Comparison of ENCODE assay signal across 33 cellular contexts in the genomic region with DNA sequence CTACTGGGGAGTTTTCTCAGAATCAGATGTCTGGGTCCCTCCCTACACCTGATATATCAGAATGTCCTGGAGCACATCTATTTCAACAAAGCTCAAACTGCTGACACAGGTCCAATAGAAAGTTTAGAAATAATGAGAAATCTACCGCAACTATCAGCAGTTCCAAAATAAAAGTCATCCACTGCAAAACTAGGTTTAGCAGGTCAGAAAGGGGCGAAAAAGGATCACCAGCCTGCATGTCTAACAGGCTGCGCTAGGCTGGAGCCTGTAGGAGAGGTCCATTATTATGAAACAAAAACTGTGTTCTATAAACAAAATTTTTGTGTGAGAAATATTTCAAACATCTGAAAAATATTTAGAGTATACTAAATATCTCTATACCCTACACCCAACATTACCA.
DNase-seq lines count a peak whose midpoint lies in the region; ATAC-seq and TF ChIP-seq lines count a peak whose summit lies in the region.
"Had no signal": no experiment of that assay in that cellular context is flagged by ENCODE, and none has a peak within 500 bp of the region (broad histone marks: within the 10 kb centered on the region; RNA-seq: fewer than 3 reads in every experiment).

No MANE protein-coding gene starts in this region.

- no peak for DNase-seq in CD4-positive, CD25-positive, alpha-beta regulatory T cell
- no peak for DNase-seq in CD8-positive, alpha-beta memory T cell
- DNase-seq in adipocyte (ENCODE audit: low read depth) (peak; percentile 21), activated T-cell treated with anti-CD3 and anti-CD28 coated beads for 4 hours (no peak)
- no peak for DNase-seq in activated CD8-positive, alpha-beta T cell treated with anti-CD3 and anti-CD28 coated beads, Interleukin-2, amount 10 ng/mL, durations not matched to agents 7 days and 5 days
- DNase-seq: activated CD4-positive, alpha-beta T cell treated with anti-CD3 and anti-CD28 coated beads for 4 hours; activated T-cell treated with anti-CD3 and anti-CD28 coated beads, Interleukin-2, amount 50 U/mL, for 4 hours; body of pancreas; DND-41; endodermal cell; foreskin keratinocyte; GF-D8; GOT3; heart left ventricle; HFFc6; KG1; kidney; left ventricle myocardium superior; MM.1S; NCI-H1417 treated with DMSO at 0.1 percent for 48 hours; NCI-H2081; NCI-H526 treated with DMSO at 0.1 percent for 48 hours; PC-3; stimulated activated naive B cell treated with anti-CD40 and anti-IgM and Interleukin-4, amounts not matched to agents 10 μg/mL and 1 μg/mL and 100 μg/mL, for 72 hours; substantia nigra; upper lobe of left lung had no signal

- peak overlapping the region in 3 of 4 donors; percentile 51 to 78 (median 73) for H3K4me3 Mint-ChIP-seq in CD4-positive, CD25-positive, alpha-beta regulatory T cell
- peak overlapping the region in 2 of 7 donors; percentile 1 to 70 for H3K4me3 Mint-ChIP-seq in CD8-positive, alpha-beta memory T cell
- peak overlapping the region; percentile 42 to 72 (median 43) for H3K4me3 Mint-ChIP-seq in nephron
- H3K4me3 Mint-ChIP-seq in activated CD8-positive, alpha-beta T cell treated with anti-CD3 and anti-CD28 coated beads, Interleukin-2, amount 10 ng/mL, durations not matched to agents 7 days and 5 days = no peak overlapping the region
- H3K4me3 Mint-ChIP-seq: dendritic cell treated with granulocyte-macrophage colony-stimulating factor and Interleukin-4, amounts not matched to agents 40 ng/mL and 50 ng/mL, for 4 days; endodermal cell; HFFc6; stimulated activated naive B cell treated with anti-CD40 and anti-IgM and Interleukin-4, amounts not matched to agents 10 μg/mL and 1 μg/mL and 100 μg/mL, for 72 hours had no signal

- TF ChIP-seq CTCF in nephron (IDR thresholded peaks at IDR 0.05; ENCODE audit: unreplicated experiment in 3 of 3) = no peak

- H3K36me3 Mint-ChIP-seq in CD4-positive, CD25-positive, alpha-beta regulatory T cell = no peaks in the 10 kb centered on the region
- H3K36me3 Mint-ChIP-seq in CD8-positive, alpha-beta memory T cell = peaks cover 0 to 11% (median 0%) of the 10 kb centered on the region in 3 donors
- H3K36me3 Mint-ChIP-seq in nephron (ENCODE audit: low read depth) = no peaks in the 10 kb centered on the region
- H3K36me3 Mint-ChIP-seq in activated CD8-positive, alpha-beta T cell treated with anti-CD3 and anti-CD28 coated beads, Interleukin-2, amount 10 ng/mL, durations not matched to agents 7 days and 5 days (ENCODE audit: low read depth) = peaks cover 7% of the 10 kb centered on the region
- H3K36me3 Mint-ChIP-seq: stimulated activated naive B cell treated with anti-CD40 and anti-IgM and Interleukin-4, amounts not matched to agents 10 μg/mL and 1 μg/mL and 100 μg/mL, for 72 hours had no signal

- peak overlapping the region in 2 of 3 donors; percentile 10 to 17 for H3K27ac Mint-ChIP-seq in CD4-positive, CD25-positive, alpha-beta regulatory T cell
- peak overlapping the region in 6 of 8 donors; percentile 21 to 82 (median 48) for H3K27ac Mint-ChIP-seq in CD8-positive, alpha-beta memory T cell
- H3K27ac Mint-ChIP-seq in nephron = no peak overlapping the region
- no peak overlapping the region for H3K27ac Mint-ChIP-seq in activated CD8-positive, alpha-beta T cell treated with anti-CD3 and anti-CD28 coated beads, Interleukin-2, amount 10 ng/mL, durations not matched to agents 7 days and 5 days
- H3K27ac Mint-ChIP-seq: dendritic cell treated with granulocyte-macrophage colony-stimulating factor and Interleukin-4, amounts not matched to agents 40 ng/mL and 50 ng/mL, for 4 days; endodermal cell; HFFc6; stimulated activated naive B cell treated with anti-CD40 and anti-IgM and Interleukin-4, amounts not matched to agents 10 μg/mL and 1 μg/mL and 100 μg/mL, for 72 hours had no signal

- no peak overlapping the region for H3K4me3 ChIP-seq in CD4-positive, CD25-positive, alpha-beta regulatory T cell (ENCODE audit: low read depth, low read length)
- no peak overlapping the region for H3K4me3 ChIP-seq in CD8-positive, alpha-beta memory T cell (ENCODE audit: low read length)
- no peak overlapping the region for H3K4me3 ChIP-seq in adipocyte (ENCODE audit: low read length)
- H3K4me3 ChIP-seq: adrenal gland, body of pancreas, heart left ventricle, SK-N-MC, upper lobe of left lung had no signal

- H3K9me3 Mint-ChIP-seq in CD4-positive, CD25-positive, alpha-beta regulatory T cell = no peaks in the 10 kb centered on the region
- H3K9me3 Mint-ChIP-seq in CD8-positive, alpha-beta memory T cell = no peaks in the 10 kb centered on the region
- H3K9me3 Mint-ChIP-seq in nephron = no peaks in the 10 kb centered on the region
- H3K9me3 Mint-ChIP-seq in activated CD8-positive, alpha-beta T cell treated with anti-CD3 and anti-CD28 coated beads, Interleukin-2, amount 10 ng/mL, durations not matched to agents 7 days and 5 days (ENCODE audit: insufficient read depth) = no peaks in the 10 kb centered on the region
- H3K9me3 Mint-ChIP-seq: activated T-cell treated with anti-CD3 and anti-CD28 coated beads, Interleukin-2, amount 50 U/mL, for 4 hours; dendritic cell treated with granulocyte-macrophage colony-stimulating factor and Interleukin-4, amounts not matched to agents 40 ng/mL and 50 ng/mL, for 4 days; endodermal cell; HFFc6; stimulated activated naive B cell treated with anti-CD40 and anti-IgM and Interleukin-4, amounts not matched to agents 10 μg/mL and 1 μg/mL and 100 μg/mL, for 72 hours had no signal

- no peaks in the 10 kb centered on the region for H3K36me3 ChIP-seq in CD4-positive, CD25-positive, alpha-beta regulatory T cell (ENCODE audit: control insufficient read depth, insufficient read depth, low read length)
- H3K36me3 ChIP-seq in CD8-positive, alpha-beta memory T cell (ENCODE audit: insufficient read depth, low read length) = no peaks in the 10 kb centered on the region
- H3K36me3 ChIP-seq in adipocyte (ENCODE audit: control insufficient read depth, insufficient read depth, low read length, severe bottlenecking) = no peaks in the 10 kb centered on the region
- H3K36me3 ChIP-seq: adrenal gland, upper lobe of left lung had no signal

- POLR2A ChIA-PET in CD8-positive, alpha-beta memory T cell (lab: Charles Lee) = no interaction called here
- POLR2A ChIA-PET in activated CD8-positive, alpha-beta T cell treated with anti-CD3 and anti-CD28 coated beads, Interleukin-2, amount 10 ng/mL, durations not matched to agents 7 days and 5 days (lab: Charles Lee) = interaction anchor here (5.0 kb wide), 1 partner anchor 14 kb away, joined by 44 read pairs; no protein-coding TSS in a partner anchor

- no peaks in the 10 kb centered on the region for H3K27me3 ChIP-seq in CD4-positive, CD25-positive, alpha-beta regulatory T cell (ENCODE audit: control insufficient read depth, insufficient read depth, low read length)
- no peaks in the 10 kb centered on the region for H3K27me3 ChIP-seq in CD8-positive, alpha-beta memory T cell (ENCODE audit: insufficient read depth, low read length, poor library complexity, severe bottlenecking)
- H3K27me3 ChIP-seq in adipocyte (replicated peaks; ENCODE audit: control insufficient read depth, insufficient read depth, low read length) = no peaks in the 10 kb centered on the region
- H3K27me3 ChIP-seq: adrenal gland, body of pancreas, foreskin keratinocyte, heart left ventricle, upper lobe of left lung had no signal

- peak overlapping the region; percentile 23 for H3K27ac ChIP-seq in CD4-positive, CD25-positive, alpha-beta regulatory T cell (ENCODE audit: insufficient read depth, low read length, poor library complexity, severe bottlenecking)
- H3K27ac ChIP-seq in CD8-positive, alpha-beta memory T cell (ENCODE audit: low read depth, low read length) = no peak overlapping the region
- H3K27ac ChIP-seq: adrenal gland, body of pancreas, C4-2B, foreskin keratinocyte, heart left ventricle, SK-N-MC, upper lobe of left lung had no signal

- CTCF ChIA-PET in CD8-positive, alpha-beta memory T cell (lab: Charles Lee) = no interaction called here
- CTCF ChIA-PET in activated CD8-positive, alpha-beta T cell treated with anti-CD3 and anti-CD28 coated beads, Interleukin-2, amount 10 ng/mL, durations not matched to agents 7 days and 5 days (lab: Charles Lee) = no interaction called here

- no peaks in the 10 kb centered on the region for H3K9me3 ChIP-seq in CD4-positive, CD25-positive, alpha-beta regulatory T cell (ENCODE audit: control insufficient read depth in 2 of 2, low read length in 2 of 2)
- H3K9me3 ChIP-seq in CD8-positive, alpha-beta memory T cell (ENCODE audit: low read length) = no peaks in the 10 kb centered on the region
- no peaks in the 10 kb centered on the region for H3K9me3 ChIP-seq in adipocyte (ENCODE audit: control insufficient read depth, low read length)
- H3K9me3 ChIP-seq: adrenal gland, body of pancreas, heart left ventricle, upper lobe of left lung had no signal

- no peak for ATAC-seq in CD4-positive, CD25-positive, alpha-beta regulatory T cell (ENCODE audit: low read depth in 2 of 2)
- no peak for ATAC-seq in activated CD8-positive, alpha-beta T cell treated with anti-CD3 and anti-CD28 coated beads, Interleukin-2, amount 10 ng/mL, durations not matched to agents 7 days and 5 days
- no peak for ATAC-seq in GM18907 (IDR thresholded peaks at IDR 0.05; ENCODE audit: unreplicated experiment)
- ATAC-seq: activated T-cell treated with anti-CD3 and anti-CD28 coated beads, Interleukin-2, amount 50 U/mL, for 4 hours; body of pancreas; esophagus mucosa; foreskin keratinocyte; heart left ventricle; left ventricle myocardium superior; PC-3; stimulated activated naive B cell treated with anti-CD40 and anti-IgM and Interleukin-4, amounts not matched to agents 10 μg/mL and 1 μg/mL and 100 μg/mL, for 72 hours had no signal

- H3K27me3 Mint-ChIP-seq in CD4-positive, CD25-positive, alpha-beta regulatory T cell = no peaks in the 10 kb centered on the region
- H3K27me3 Mint-ChIP-seq in CD8-positive, alpha-beta memory T cell = peaks cover 0 to 6% of the 10 kb centered on the region in 2 donors
- no peaks in the 10 kb centered on the region for H3K27me3 Mint-ChIP-seq in nephron (ENCODE audit: low read depth)
- H3K27me3 Mint-ChIP-seq in activated CD8-positive, alpha-beta T cell treated with anti-CD3 and anti-CD28 coated beads, Interleukin-2, amount 10 ng/mL, durations not matched to agents 7 days and 5 days (ENCODE audit: low read depth) = no peaks in the 10 kb centered on the region
- H3K27me3 Mint-ChIP-seq: stimulated activated naive B cell treated with anti-CD40 and anti-IgM and Interleukin-4, amounts not matched to agents 10 μg/mL and 1 μg/mL and 100 μg/mL, for 72 hours had no signal

- H3K9ac ChIP-seq in adipocyte (ENCODE audit: low read length) = no peak overlapping the region

- H3K4me1 ChIP-seq in CD4-positive, CD25-positive, alpha-beta regulatory T cell (ENCODE audit: control insufficient read depth, insufficient read depth, low read length, poor library complexity, severe bottlenecking) = peaks cover 40% of the 10 kb centered on the region
- H3K4me1 ChIP-seq in CD8-positive, alpha-beta memory T cell (ENCODE audit: insufficient read depth, low read length) = peaks cover 42% of the 10 kb centered on the region
- peaks cover 22% of the 10 kb centered on the region for H3K4me1 ChIP-seq in adipocyte (ENCODE audit: control insufficient read depth, insufficient read depth, low read length)
- H3K4me1 ChIP-seq: foreskin keratinocyte had no signal

- H3K4me1 Mint-ChIP-seq in CD4-positive, CD25-positive, alpha-beta regulatory T cell = peaks cover 47 to 73% (median 58%) of the 10 kb centered on the region in 4 donors
- H3K4me1 Mint-ChIP-seq in CD8-positive, alpha-beta memory T cell = peaks cover 61 to 72% (median 71%) of the 10 kb centered on the region in 3 donors
- peaks cover 37% of the 10 kb centered on the region for H3K4me1 Mint-ChIP-seq in nephron
- peaks cover 45% of the 10 kb centered on the region for H3K4me1 Mint-ChIP-seq in activated CD8-positive, alpha-beta T cell treated with anti-CD3 and anti-CD28 coated beads, Interleukin-2, amount 10 ng/mL, durations not matched to agents 7 days and 5 days (ENCODE audit: low read depth)

Comparison
In these comparisons a context has a peak if more than half of its experiments do, and no peak if none do; other contexts are left out.
1. H3K27ac Mint-ChIP-seq: peak in CD4-positive, CD25-positive, alpha-beta regulatory T cell (2 of 3) and CD8-positive, alpha-beta memory T cell (6 of 8); none in nephron (0 of 3) and activated CD8-positive, alpha-beta T cell treated with anti-CD3 and anti-CD28 coated beads, Interleukin-2, amount 10 ng/mL, durations not matched to agents 7 days and 5 days (single experiment).